ENCODE assay signal across 10 cellular contexts in genomic region chr18:31241900-31242409, GRCh38.
DNase-seq lines count a peak whose midpoint lies in the region; ATAC-seq, FAIRE-seq and TF ChIP-seq lines count a peak whose summit lies in the region.
"Had no signal": no experiment of that assay in that cellular context is flagged by ENCODE, and none has a peak within 500 bp of the region (broad histone marks: within the 10 kb centered on the region; RNA-seq: fewer than 3 reads in every experiment).

No MANE protein-coding gene starts in this region.

- no peak for TF ChIP-seq RAD21 in GM12878 (IDR thresholded peaks at IDR 0.05; ENCODE audit: insufficient read depth, low read depth, low read length)

- H3K9ac ChIP-seq in GM12878 (ENCODE audit: control insufficient read depth, insufficient read depth, low read length), result no peak overlapping the region
- no peak overlapping the region for H3K9ac ChIP-seq in mucosa of rectum (ENCODE audit: low read depth in 1 of 2, low read length in 2 of 2)

- no peak overlapping the region for H3K27ac Mint-ChIP-seq in activated CD8-positive, alpha-beta T cell treated with anti-CD3 and anti-CD28 coated beads for 36 hours

- TF ChIP-seq CTCF in GM13977 (IDR thresholded peaks at IDR 0.05; ENCODE audit: extremely low read depth, insufficient read depth, missing control alignments) (peak; percentile 33), GM12878 (IDR thresholded peaks at IDR 0.05 in 2 of 3, conservative IDR thresholded peaks at IDR 0.05 in 1 of 3; ENCODE audit: control insufficient read depth in 2 of 3, extremely low read depth in 1 of 3, insufficient read depth in 1 of 3, low read depth in 3 of 3, low read length in 3 of 3) (peak; percentile 31 to 56 (median 49))
- TF ChIP-seq CTCF in activated CD8-positive, alpha-beta T cell treated with anti-CD3 and anti-CD28 coated beads for 36 hours (IDR thresholded peaks at IDR 0.05), result no peak

- no peaks in the 10 kb centered on the region for H3K4me1 Mint-ChIP-seq in activated CD8-positive, alpha-beta T cell treated with anti-CD3 and anti-CD28 coated beads for 36 hours (ENCODE audit: low read depth)

- peaks cover 3% of the 10 kb centered on the region; the same call in 1 of the 2 replicates for H3K4me1 ChIP-seq in GM12878 (ENCODE audit: control insufficient read depth, insufficient read depth, low read length)
- H3K4me1 ChIP-seq in mucosa of rectum (ENCODE audit: control insufficient read depth in 2 of 2, insufficient read depth in 2 of 2, low read length in 2 of 2), result peaks cover 24 to 45% of the 10 kb centered on the region in 2 donors

- no peaks in the 10 kb centered on the region for H3K79me2 ChIP-seq in GM12878 (ENCODE audit: control insufficient read depth, insufficient read depth, low read length)

- H4K20me1 ChIP-seq in GM12878 (ENCODE audit: control insufficient read depth, insufficient read depth), result no peaks in the 10 kb centered on the region

- H3K9me3 ChIP-seq in GM12878 (replicated peaks; ENCODE audit: control insufficient read depth, insufficient read depth, low read length), result no peaks in the 10 kb centered on the region
- no peaks in the 10 kb centered on the region for H3K9me3 ChIP-seq in mucosa of rectum (ENCODE audit: control insufficient read depth in 2 of 2, low read length in 2 of 2)
- no peaks in the 10 kb centered on the region for H3K9me3 ChIP-seq in MG63

- H3K36me3 ChIP-seq in GM12878 (ENCODE audit: control insufficient read depth in 2 of 2, insufficient read depth in 2 of 2, low read length in 1 of 2) (no peaks in the 10 kb centered on the region), mucosa of rectum (ENCODE audit: control insufficient read depth in 2 of 2, insufficient read depth in 2 of 2, low read length in 2 of 2) (no peaks in the 10 kb centered on the region), MG63 (no peaks in the 10 kb centered on the region)

- CTCF ChIA-PET in GM12878 (lab: Yijun Ruan, JAX), result interaction anchor here (0.7 to 3.2 kb wide), 11 partner anchors 8 to 206 kb away, joined by 3 to 11 read pairs (median 5); no protein-coding TSS in a partner anchor
- CTCF ChIA-PET in activated CD8-positive, alpha-beta T cell treated with anti-CD3 and anti-CD28 coated beads for 36 hours (lab: Charles Lee), result no interaction called here

- H3K9me3 Mint-ChIP-seq in activated CD8-positive, alpha-beta T cell treated with anti-CD3 and anti-CD28 coated beads for 36 hours, result no peaks in the 10 kb centered on the region

- in situ Hi-C loops in GM13977 (cut with MboI; ENCODE audit: low pct_unique_long_range_greater_than_20kb, low sequenced_read_pairs, unreplicated experiment), result no loop called here
- in situ Hi-C loops in GM12878 (cut with MboI), result no loop called here

- H3K4me3 Mint-ChIP-seq in activated CD8-positive, alpha-beta T cell treated with anti-CD3 and anti-CD28 coated beads for 36 hours, result no peak overlapping the region

- intact Hi-C loops in GM12878 (cut with micrococcal nuclease; ENCODE audit: unreplicated experiment), result no loop called here
- intact Hi-C loops in activated CD8-positive, alpha-beta T cell treated with anti-CD3 and anti-CD28 coated beads for 36 hours (cut with micrococcal nuclease), result no loop called here

- TF ChIP-seq EP300 in GM12878 (IDR thresholded peaks at IDR 0.05; ENCODE audit: borderline replicate concordance in 1 of 2, control insufficient read depth in 1 of 2, low read depth in 2 of 2, low read length in 2 of 2), result no peak

- RAD21 ChIA-PET in GM12878 (lab: Charles Lee; ENCODE audit: unreplicated experiment), result interaction anchor here (1.0 to 3.2 kb wide), 5 partner anchors 17 to 258 kb away, joined by 3 to 14 read pairs (median 6); no protein-coding TSS in a partner anchor

- no peaks in the 10 kb centered on the region for H3K27me3 Mint-ChIP-seq in activated CD8-positive, alpha-beta T cell treated with anti-CD3 and anti-CD28 coated beads for 36 hours

- H3K27me3 ChIP-seq in GM12878 (replicated peaks in 1 of 2; ENCODE audit: control insufficient read depth in 2 of 2, insufficient read depth in 2 of 2, low read length in 1 of 2) (no peaks in the 10 kb centered on the region), mucosa of rectum (ENCODE audit: control insufficient read depth in 2 of 2, insufficient read depth in 2 of 2, low read length in 2 of 2) (no peaks in the 10 kb centered on the region), MG63 (no peaks in the 10 kb centered on the region)

- POLR2A ChIA-PET in GM12878 (lab: Charles Lee), result interaction anchor here (1.2 to 1.5 kb wide), 3 partner anchors 23 to 35 kb away, joined by 3 to 4 read pairs (median 3); no protein-coding TSS in a partner anchor
- POLR2A ChIA-PET in activated CD8-positive, alpha-beta T cell treated with anti-CD3 and anti-CD28 coated beads for 36 hours (lab: Charles Lee), result no interaction called here

- no peak overlapping the region for H2AFZ ChIP-seq in GM12878 (ENCODE audit: control insufficient read depth, low read depth, low read length)

- BruUV-seq in GM12878 (replicated peaks; lab: Mats Ljungman, UMichigan), result no TSS peak

- DNase-seq in GM13977 (ENCODE audit: low spot score), result no peak
- DNase-seq in GM12878 (ENCODE audit: low read depth, low spot score), result no peak
- DNase-seq in NK-92 treated with Interleukin-12 subunit alpha and Interleukin-12 subunit beta, amount 100 ng/mL, for 24 hours (lab: John Stamatoyannopoulos, UW), result no peak
- DNase-seq in MG63, result no peak
- DNase-seq in amniotic stem cell (lab: John Stamatoyannopoulos, UW), result no peak
- DNase-seq in activated CD8-positive, alpha-beta T cell treated with anti-CD3 and anti-CD28 coated beads for 36 hours, result no peak

- no peak for FAIRE-seq in GM12878 (lab: Jason Lieb, UNC)
- FAIRE-seq: frontal cortex, TTC549 had no signal

- ATAC-seq in HG03432 (IDR thresholded peaks at IDR 0.05; ENCODE audit: unreplicated experiment) (peak; percentile 72), GM12878 (peak; percentile 82)
- no peak for ATAC-seq in activated CD8-positive, alpha-beta T cell treated with anti-CD3 and anti-CD28 coated beads for 36 hours

- TF ChIP-seq POLR2A in GM12878 (IDR thresholded peaks at IDR 0.05; ENCODE audit: low read depth, low read length), result no peak

- 56% methylated on average over 2 of the region's 2 CpGs for WGBS in GM12878 (ENCODE audit: insufficient coverage, insufficient replicate concordance, low lambda C conversion rate, missing lambda C conversion rate)

- no peak overlapping the region for H3K4me3 ChIP-seq in GM12878
- H3K4me3 ChIP-seq in mucosa of rectum (ENCODE audit: low read length in 2 of 2), result peak overlapping the region in 1 of 2 donors; percentile 27
- no peak overlapping the region for H3K4me3 ChIP-seq in MG63

- no peak overlapping the region for H3K4me2 ChIP-seq in GM12878 (ENCODE audit: control insufficient read depth, insufficient read depth)

- no peaks in the 10 kb centered on the region for H3K36me3 Mint-ChIP-seq in activated CD8-positive, alpha-beta T cell treated with anti-CD3 and anti-CD28 coated beads for 36 hours (ENCODE audit: low read depth)

- SMC1A ChIA-PET in GM12878 (lab: Charles Lee; ENCODE audit: uncharacterized antibody, unreplicated experiment), result interaction anchor here (1.0 to 9.8 kb wide), 9 partner anchors 10 to 82 kb away, joined by 3 to 64 read pairs (median 4); no protein-coding TSS in a partner anchor

- H3K27ac ChIP-seq in GM12878 (ENCODE audit: control insufficient read depth, insufficient read depth), result no peak overlapping the region
- peak overlapping the region; percentile 83 for H3K27ac ChIP-seq in mucosa of rectum (ENCODE audit: low read depth in 2 of 2, low read length in 2 of 2)

TF ChIP-seq in GM12878, 131 proteins besides CTCF, POLR2A, EP300 and RAD21 (continues in another document):
- TF ChIP-seq E2F8 (IDR thresholded peaks at IDR 0.05; ENCODE audit: low read depth, partially characterized antibody) (no peak), REST (IDR thresholded peaks at IDR 0.05; ENCODE audit: low read depth, low read length) (no peak)
